In genomic region chr1:227728059-227728891, GRCh38 we compare ENCODE assay signal across 1 cellular context.
TF ChIP-seq lines count a peak whose summit lies in the region.

No MANE protein-coding gene starts in this region.

TF ChIP-seq in GM12878, 131 proteins besides CTCF, POLR2A, EP300 and RAD21 (continued from another document):
- TF ChIP-seq, protein P1, sequence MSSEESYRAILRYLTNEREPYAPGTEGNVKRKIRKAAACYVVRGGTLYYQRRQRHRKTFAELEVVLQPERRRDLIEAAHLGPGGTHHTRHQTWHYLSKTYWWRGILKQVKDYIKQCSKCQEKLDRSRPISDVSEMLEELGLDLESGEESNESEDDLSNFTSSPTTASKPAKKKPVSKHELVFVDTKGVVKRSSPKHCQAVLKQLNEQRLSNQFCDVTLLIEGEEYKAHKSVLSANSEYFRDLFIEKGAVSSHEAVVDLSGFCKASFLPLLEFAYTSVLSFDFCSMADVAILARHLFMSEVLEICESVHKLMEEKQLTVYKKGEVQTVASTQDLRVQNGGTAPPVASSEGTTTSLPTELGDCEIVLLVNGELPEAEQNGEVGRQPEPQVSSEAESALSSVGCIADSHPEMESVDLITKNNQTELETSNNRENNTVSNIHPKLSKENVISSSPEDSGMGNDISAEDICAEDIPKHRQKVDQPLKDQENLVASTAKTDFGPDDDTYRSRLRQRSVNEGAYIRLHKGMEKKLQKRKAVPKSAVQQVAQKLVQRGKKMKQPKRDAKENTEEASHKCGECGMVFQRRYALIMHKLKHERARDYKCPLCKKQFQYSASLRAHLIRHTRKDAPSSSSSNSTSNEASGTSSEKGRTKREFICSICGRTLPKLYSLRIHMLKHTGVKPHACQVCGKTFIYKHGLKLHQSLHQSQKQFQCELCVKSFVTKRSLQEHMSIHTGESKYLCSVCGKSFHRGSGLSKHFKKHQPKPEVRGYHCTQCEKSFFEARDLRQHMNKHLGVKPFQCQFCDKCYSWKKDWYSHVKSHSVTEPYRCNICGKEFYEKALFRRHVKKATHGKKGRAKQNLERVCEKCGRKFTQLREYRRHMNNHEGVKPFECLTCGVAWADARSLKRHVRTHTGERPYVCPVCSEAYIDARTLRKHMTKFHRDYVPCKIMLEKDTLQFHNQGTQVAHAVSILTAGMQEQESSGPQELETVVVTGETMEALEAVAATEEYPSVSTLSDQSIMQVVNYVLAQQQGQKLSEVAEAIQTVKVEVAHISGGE (CRISPR knock-in tag; IDR thresholded peaks at IDR 0.05) = no peak
- TF ChIP-seq TCF3 (IDR thresholded peaks at IDR 0.05; ENCODE audit: borderline replicate concordance, insufficient read depth, low read depth, low read length) (peak; percentile 56; the same call in 1 of the 2 replicates), TAF1 (IDR thresholded peaks at IDR 0.05; ENCODE audit: borderline replicate concordance, low read depth, low read length) (no peak), TBL1XR1 (IDR thresholded peaks at IDR 0.05; ENCODE audit: low read depth, low read length) (no peak), PML (IDR thresholded peaks at IDR 0.05; ENCODE audit: low read length) (no peak), HDAC2 (IDR thresholded peaks at IDR 0.05) (no peak), JUND (IDR thresholded peaks at IDR 0.05; ENCODE audit: low read depth, low read length) (no peak), CBFB (IDR thresholded peaks at IDR 0.05; ENCODE audit: low read depth) (no peak), CREM (IDR thresholded peaks at IDR 0.05; ENCODE audit: low read depth) (no peak)
- TF ChIP-seq, protein P2, sequence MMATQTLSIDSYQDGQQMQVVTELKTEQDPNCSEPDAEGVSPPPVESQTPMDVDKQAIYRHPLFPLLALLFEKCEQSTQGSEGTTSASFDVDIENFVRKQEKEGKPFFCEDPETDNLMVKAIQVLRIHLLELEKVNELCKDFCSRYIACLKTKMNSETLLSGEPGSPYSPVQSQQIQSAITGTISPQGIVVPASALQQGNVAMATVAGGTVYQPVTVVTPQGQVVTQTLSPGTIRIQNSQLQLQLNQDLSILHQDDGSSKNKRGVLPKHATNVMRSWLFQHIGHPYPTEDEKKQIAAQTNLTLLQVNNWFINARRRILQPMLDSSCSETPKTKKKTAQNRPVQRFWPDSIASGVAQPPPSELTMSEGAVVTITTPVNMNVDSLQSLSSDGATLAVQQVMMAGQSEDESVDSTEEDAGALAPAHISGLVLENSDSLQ (IDR thresholded peaks at IDR 0.05) = no peak
TF ChIP-seq in GM12878: peak in this region for 12.
